8 cellular contexts compared by ENCODE assay signal in genomic region chr9:101530076-101530711, GRCh38. TPM values are rescaled to one million over a fixed set of nuclear protein-coding genes. Genes with fewer than 3 reads are reported as not detected.
DNase-seq lines count a peak whose midpoint lies in the region; ATAC-seq and TF ChIP-seq lines count a peak whose summit lies in the region.

No MANE protein-coding gene starts in this region.

- H3K27me3 Mint-ChIP-seq in activated T-cell treated with anti-CD3 and anti-CD28 coated beads, Interleukin-2, amount 50 U/mL, for 24 hours: peaks cover 11% of the 10 kb centered on the region

- no peak overlapping the region for H3K4me2 ChIP-seq in DOHH2 (ENCODE audit: low read length)

- peaks cover 15% of the 10 kb centered on the region for H3K79me2 ChIP-seq in DOHH2 (ENCODE audit: control insufficient read depth, low read length)

- H3K4me3 ChIP-seq in DOHH2 (ENCODE audit: low read length) (no peak overlapping the region), Panc1 (ENCODE audit: low read depth in 2 of 2, low read length in 2 of 2) (no peak overlapping the region), fibroblast of mammary gland (ENCODE audit: control insufficient read depth, low read depth, low read length) (no peak overlapping the region), thoracic aorta (no peak overlapping the region)

- H3K9me2 ChIP-seq in DOHH2 (replicated peaks; ENCODE audit: control insufficient read depth, low read length): no peaks in the 10 kb centered on the region

- no peak overlapping the region for H3K27ac ChIP-seq in DOHH2 (ENCODE audit: low read depth, low read length)
- H3K27ac ChIP-seq in Panc1 (ENCODE audit: low read length): no peak overlapping the region
- no peak overlapping the region for H3K27ac ChIP-seq in thoracic aorta

- H3K36me3 ChIP-seq in DOHH2 (ENCODE audit: control insufficient read depth, low read length) (peaks cover 4% of the 10 kb centered on the region), Panc1 (ENCODE audit: control insufficient read depth, insufficient read depth, low read length) (peaks cover 4% of the 10 kb centered on the region; the same call in 1 of the 2 replicates), thoracic aorta (no peaks in the 10 kb centered on the region)

- ATAC-seq in GM21717 (IDR thresholded peaks at IDR 0.05; ENCODE audit: unreplicated experiment) (peak; percentile 44), Panc1 (peak; percentile 65), thoracic aorta (ENCODE audit: insufficient number of reproducible peaks, low FRiP score, low read depth) (no peak)

- intact Hi-C loops in Panc1 (cut with micrococcal nuclease; ENCODE audit: unreplicated experiment): loop anchor here (1.0 to 2.0 kb wide), 2 partner anchors 71 to 81 kb away; no protein-coding TSS in a partner anchor

- H3K9me3 ChIP-seq in DOHH2 (ENCODE audit: control insufficient read depth, insufficient read depth, low read length) (no peaks in the 10 kb centered on the region), Panc1 (ENCODE audit: control insufficient read depth, insufficient read depth, low read depth, low read length) (no peaks in the 10 kb centered on the region), thoracic aorta (no peaks in the 10 kb centered on the region)

- TF ChIP-seq CTCF in DOHH2 (IDR thresholded peaks at IDR 0.05; ENCODE audit: low read depth, low read length, poor library complexity, severe bottlenecking) (peak; percentile 72), Panc1 (IDR thresholded peaks at IDR 0.05) (peak; percentile 77), fibroblast of mammary gland (conservative IDR thresholded peaks at IDR 0.05; ENCODE audit: control insufficient read depth, insufficient read depth, low read depth, low read length) (peak; percentile 89), thoracic aorta (IDR thresholded peaks at IDR 0.05) (peak; percentile 85)

- in situ Hi-C loops in Panc1 (cut with HindIII; ENCODE audit: low pct_unique_long_range_greater_than_20kb, low sequenced_read_pairs): no loop called here

- H3K27me3 ChIP-seq in DOHH2 (ENCODE audit: control insufficient read depth, low read length): 0 out of 2 replicates have a peak, but pooled peaks cover 2% of the 10 kb centered on the region
- no peaks in the 10 kb centered on the region for H3K27me3 ChIP-seq in Panc1 (ENCODE audit: control insufficient read depth, insufficient read depth, low read length)
- no peaks in the 10 kb centered on the region for H3K27me3 ChIP-seq in thoracic aorta (replicated peaks; ENCODE audit: insufficient read depth)

- POLR2A ChIA-PET in Panc1 (lab: Charles Lee): no interaction called here

- H3K4me1 ChIP-seq in DOHH2 (ENCODE audit: control insufficient read depth, low read length) (peaks cover 12% of the 10 kb centered on the region), Panc1 (ENCODE audit: control insufficient read depth, insufficient read depth, low read length) (peaks cover 7% of the 10 kb centered on the region; the same call in 1 of the 2 replicates), thoracic aorta (ENCODE audit: control insufficient read depth in 1 of 2, low read depth in 2 of 2) (peaks cover 7 to 12% of the 10 kb centered on the region in 2 donors)

- no peak overlapping the region for H3K27ac Mint-ChIP-seq in activated T-cell treated with anti-CD3 and anti-CD28 coated beads, Interleukin-2, amount 50 U/mL, for 24 hours

- DNase-seq in KG1 (lab: John Stamatoyannopoulos, UW) (peak; percentile 29), Panc1 (ENCODE audit: low read depth, low spot score) (peak; percentile 61), fibroblast of mammary gland (ENCODE audit: low read depth) (peak; percentile 83), nucleus accumbens (lab: John Stamatoyannopoulos, UW) (peak in 50 of 56 donors; percentile 1 to 84 (median 46)), thoracic aorta (ENCODE audit: low spot score) (peak; percentile 14)
- peak; percentile 70 for DNase-seq in activated T-cell treated with anti-CD3 and anti-CD28 coated beads, Interleukin-2, amount 50 U/mL, for 24 hours

- H4K20me1 ChIP-seq in DOHH2 (ENCODE audit: control insufficient read depth, insufficient read depth, low read depth, low read length): no peaks in the 10 kb centered on the region

- H3K4me3 Mint-ChIP-seq in activated T-cell treated with anti-CD3 and anti-CD28 coated beads, Interleukin-2, amount 50 U/mL, for 24 hours: no peak overlapping the region

- CTCF ChIA-PET in Panc1 (lab: Charles Lee): interaction anchor here (0.7 to 2.0 kb wide), 3 partner anchors 43 to 81 kb away, joined by 3 to 17 read pairs (median 4); a partner anchor contains a TSS

- H3K4me1 Mint-ChIP-seq in activated T-cell treated with anti-CD3 and anti-CD28 coated beads, Interleukin-2, amount 50 U/mL, for 24 hours (ENCODE audit: low read depth): peaks cover 18% of the 10 kb centered on the region

- no TSS peak for BruUV-seq in Panc1 (replicated peaks; lab: Mats Ljungman, UMichigan)

- no peaks in the 10 kb centered on the region for H3F3A ChIP-seq in DOHH2 (ENCODE audit: control insufficient read depth, insufficient read depth)

- peaks cover 9% of the 10 kb centered on the region for H3K36me3 Mint-ChIP-seq in activated T-cell treated with anti-CD3 and anti-CD28 coated beads, Interleukin-2, amount 50 U/mL, for 24 hours (ENCODE audit: low read depth)

- no peaks in the 10 kb centered on the region for H3K9me3 Mint-ChIP-seq in activated T-cell treated with anti-CD3 and anti-CD28 coated beads, Interleukin-2, amount 50 U/mL, for 24 hours

RNA-seq across cellular contexts. Expression of gene RNF20, which starts 3.5 kb away (rescaled TPM):
- total RNA-seq in Panc1 (2021; ENCODE audit: unreplicated experiment) (37.5 TPM), thoracic aorta (10 to 100 TPM; 24.7 to 31.0 TPM)
- 22.9 TPM for polyA plus RNA-seq in Panc1 (2012; ENCODE audit: insufficient read length)

Comparison
In these comparisons a context has a peak if more than half of its experiments do, and no peak if none do; other contexts are left out.
1. DNase-seq: peak in every context shown above with its lines; median percentile 83 in fibroblast of mammary gland; 70 in activated T-cell treated with anti-CD3 and anti-CD28 coated beads, Interleukin-2, amount 50 U/mL, for 24 hours; 61 in Panc1; 46 in nucleus accumbens; 29 in KG1; 14 in thoracic aorta.